21 cellular contexts compared by ENCODE assay signal in genomic region chr15:41678742-41679141, GRCh38. TPM values are rescaled to one million over a fixed set of nuclear protein-coding genes. Genes with fewer than 3 reads are reported as not detected.
DNase-seq lines count a peak whose midpoint lies in the region; ATAC-seq, FAIRE-seq and TF ChIP-seq lines count a peak whose summit lies in the region.
"Had no signal": no experiment of that assay in that cellular context is flagged by ENCODE, and none has a peak within 500 bp of the region (broad histone marks: within the 10 kb centered on the region; RNA-seq: fewer than 3 reads in every experiment).

No MANE protein-coding gene starts in this region.

- intact Hi-C loops in K562 (cut with micrococcal nuclease) (no loop called here), upper lobe of right lung (cut with DNase I) (no loop called here)

- TF ChIP-seq CTCF in HEK293 (tag by site-specific recombination; IDR thresholded peaks at IDR 0.05): no peak
- TF ChIP-seq CTCF in K562 (IDR thresholded peaks at IDR 0.05 in 2 of 3, conservative IDR thresholded peaks at IDR 0.05 in 1 of 3; ENCODE audit: insufficient read depth in 2 of 3, low read depth in 1 of 3, low read length in 3 of 3): no peak
- TF ChIP-seq CTCF in upper lobe of right lung (IDR thresholded peaks at IDR 0.05): no peak

- H3K27me3 ChIP-seq in K562 (ENCODE audit: control insufficient read depth in 2 of 2, insufficient read depth in 2 of 2, low read length in 2 of 2): no peaks in the 10 kb centered on the region
- no peaks in the 10 kb centered on the region for H3K27me3 ChIP-seq in upper lobe of right lung
- H3K27me3 ChIP-seq: BLaER1 had no signal

- H3K79me2 ChIP-seq in K562 (ENCODE audit: control insufficient read depth, insufficient read depth, low read length): peaks cover 100% of the 10 kb centered on the region

- H3K9me3 ChIP-seq in HEK293 (ENCODE audit: control insufficient read depth, insufficient read depth, low read depth, low read length) (no peaks in the 10 kb centered on the region), K562 (replicated peaks; ENCODE audit: control insufficient read depth, insufficient read depth, low read depth, low read length) (no peaks in the 10 kb centered on the region), upper lobe of right lung (no peaks in the 10 kb centered on the region)
- H3K9me3 ChIP-seq: Caco-2 had no signal

- H3K27ac ChIP-seq in HEK293 (ENCODE audit: extremely low read depth, low read depth, low read length) (no peak overlapping the region), K562 (ENCODE audit: extremely low read depth, low read depth, low read length) (no peak overlapping the region), upper lobe of right lung (no peak overlapping the region)
- H3K27ac ChIP-seq: 22Rv1, BLaER1, C4-2B had no signal

- no peak for TF ChIP-seq RAD21 in K562 (CRISPR knock-in tag; conservative IDR thresholded peaks at IDR 0.05 in 1 of 2, IDR thresholded peaks at IDR 0.05 in 1 of 2)

- H3K4me1 Mint-ChIP-seq in activated naive CD8-positive, alpha-beta T cell (ENCODE audit: low read depth): peaks cover 62% of the 10 kb centered on the region
- H3K4me1 Mint-ChIP-seq in activated naive CD8-positive, alpha-beta T cell treated with anti-CD3 and anti-CD28 coated beads for 36 hours: peaks cover 40% of the 10 kb centered on the region

- BruUV-seq in K562 (replicated peaks; lab: Mats Ljungman, UMichigan): no TSS peak

- H4K20me1 ChIP-seq in K562 (replicated peaks; ENCODE audit: control insufficient read depth, insufficient read depth, low read length): no peaks in the 10 kb centered on the region

- no peak overlapping the region for H3K27ac Mint-ChIP-seq in activated naive CD8-positive, alpha-beta T cell
- no peak overlapping the region for H3K27ac Mint-ChIP-seq in activated naive CD8-positive, alpha-beta T cell treated with anti-CD3 and anti-CD28 coated beads for 36 hours
- H3K27ac Mint-ChIP-seq: B cell; CD8-positive, alpha-beta T cell had no signal

- peaks cover 9% of the 10 kb centered on the region for H3K36me3 Mint-ChIP-seq in activated naive CD8-positive, alpha-beta T cell
- H3K36me3 Mint-ChIP-seq in activated naive CD8-positive, alpha-beta T cell treated with anti-CD3 and anti-CD28 coated beads for 36 hours: peaks cover 32% of the 10 kb centered on the region

- CTCF ChIA-PET in HEK293 (lab: Yijun Ruan, JAX) (interaction anchor here (0.6 kb wide), 1 partner anchor 1404 kb away, joined by 5 read pairs; no protein-coding TSS in a partner anchor), K562 (lab: Yijun Ruan, JAX; ENCODE audit: low intra/inter-chr PET ratio) (no interaction called here)

- H3K36me3 ChIP-seq in HEK293 (ENCODE audit: control insufficient read depth in 2 of 2, insufficient read depth in 1 of 2, low read length in 2 of 2) (no peaks in the 10 kb centered on the region; a peak in 1 of 3 replicates), K562 (ENCODE audit: control insufficient read depth, insufficient read depth, low read length) (peaks cover 13% of the 10 kb centered on the region; the same call in 1 of the 3 replicates), upper lobe of right lung (no peaks in the 10 kb centered on the region)
- H3K36me3 ChIP-seq: HAP-1 had no signal

- no peaks in the 10 kb centered on the region for H3K27me3 Mint-ChIP-seq in activated naive CD8-positive, alpha-beta T cell
- no peaks in the 10 kb centered on the region for H3K27me3 Mint-ChIP-seq in activated naive CD8-positive, alpha-beta T cell treated with anti-CD3 and anti-CD28 coated beads for 36 hours
- H3K27me3 Mint-ChIP-seq: B cell; CD4-positive, CD25-positive, alpha-beta regulatory T cell had no signal

- no peaks in the 10 kb centered on the region; the same call in 1 of the 2 replicates for H3K4me1 ChIP-seq in HEK293 (ENCODE audit: control insufficient read depth, insufficient read depth, low read length)
- no peaks in the 10 kb centered on the region; a peak in 1 of 5 replicates for H3K4me1 ChIP-seq in K562 (replicated peaks in 1 of 2; ENCODE audit: control insufficient read depth in 2 of 2, insufficient read depth in 2 of 2, low read length in 2 of 2)
- no peaks in the 10 kb centered on the region for H3K4me1 ChIP-seq in upper lobe of right lung
- H3K4me1 ChIP-seq: HAP-1 had no signal

- TF ChIP-seq POLR2A in K562 (conservative IDR thresholded peaks at IDR 0.05): no peak

- no peaks in the 10 kb centered on the region for H3K9me3 Mint-ChIP-seq in activated naive CD8-positive, alpha-beta T cell (ENCODE audit: low read depth)
- peaks cover 5% of the 10 kb centered on the region for H3K9me3 Mint-ChIP-seq in activated naive CD8-positive, alpha-beta T cell treated with anti-CD3 and anti-CD28 coated beads for 36 hours
- H3K9me3 Mint-ChIP-seq: CD4-positive, CD25-positive, alpha-beta regulatory T cell; CD8-positive, alpha-beta T cell had no signal

- POLR2A ChIA-PET in HEK293 (lab: Yijun Ruan, JAX) (no interaction called here), K562 (lab: Yijun Ruan, JAX) (no interaction called here)

- no peak overlapping the region for H3K9ac ChIP-seq in K562 (ENCODE audit: insufficient read depth in 1 of 2, low read depth in 2 of 2, low read length in 2 of 2)
- H3K9ac ChIP-seq: BLaER1 had no signal

- no peak for DNase-seq in activated naive CD8-positive, alpha-beta T cell treated with anti-CD3 and anti-CD28 coated beads for 36 hours
- DNase-seq in K562 (ENCODE audit: extremely low read depth in 1 of 4, low spot score in 3 of 4): no peak
- DNase-seq in occipital lobe (lab: John Stamatoyannopoulos, UW): no peak
- DNase-seq in upper lobe of right lung: no peak
- DNase-seq: Caco-2; CD4-positive, CD25-positive, alpha-beta regulatory T cell; CD8-positive, alpha-beta T cell; DMS153; DND-41; GOT3 had no signal

- no peak for TF ChIP-seq EP300 in K562 (IDR thresholded peaks at IDR 0.05; ENCODE audit: low read length)

- no peaks in the 10 kb centered on the region for H3K9me1 ChIP-seq in K562 (ENCODE audit: control insufficient read depth, insufficient read depth, low read length)

- no peak overlapping the region for H2AFZ ChIP-seq in K562 (ENCODE audit: low read depth, low read length)

- ATAC-seq in K562: no peak
- ATAC-seq in upper lobe of right lung: no peak
- ATAC-seq: CD8-positive, alpha-beta T cell had no signal

- H3K4me3 Mint-ChIP-seq in activated naive CD8-positive, alpha-beta T cell: peak overlapping the region; percentile 46
- no peak overlapping the region for H3K4me3 Mint-ChIP-seq in activated naive CD8-positive, alpha-beta T cell treated with anti-CD3 and anti-CD28 coated beads for 36 hours
- H3K4me3 Mint-ChIP-seq: B cell; CD8-positive, alpha-beta T cell had no signal

- H3K4me3 ChIP-seq in HEK293 (ENCODE audit: low read depth, low read length): no peak overlapping the region
- H3K4me3 ChIP-seq in K562: no peak overlapping the region
- no peak overlapping the region for H3K4me3 ChIP-seq in upper lobe of right lung
- H3K4me3 ChIP-seq: BLaER1, HAP-1 had no signal

- in situ Hi-C loops in K562 (cut with MboI): no loop called here

- H3K4me2 ChIP-seq in K562 (ENCODE audit: insufficient read depth, low read length): no peak overlapping the region
- H3K4me2 ChIP-seq: BLaER1 had no signal

- FAIRE-seq in K562 (lab: Jason Lieb, UNC): no peak
- FAIRE-seq: A204.1, G401.6, GM12892, H54 had no signal

- 93% methylated on average over 4 of the region's 4 CpGs for WGBS in K562 (ENCODE audit: insufficient coverage, low coverage, missing lambda C conversion rate)

TF ChIP-seq in HEK293, 187 proteins besides CTCF, POLR2A, EP300 and RAD21 (continues in another document):
- no peak for TF ChIP-seq ZNF555 (tag by site-specific recombination; conservative IDR thresholded peaks at IDR 0.05)

TF ChIP-seq in K562, 482 proteins besides CTCF, POLR2A, EP300 and RAD21 (continues in another document):
- no peak for TF ChIP-seq MEF2D (tag; conservative IDR thresholded peaks at IDR 0.05; ENCODE audit: low read depth)
- TF ChIP-seq TAF7 (tag; IDR thresholded peaks at IDR 0.05): no peak
- no peak for TF ChIP-seq EGR1 (conservative IDR thresholded peaks at IDR 0.05)
- TF ChIP-seq ZNF316 (IDR thresholded peaks at IDR 0.05): peak; percentile 77

RNA-seq across cellular contexts. Expression of gene MGA, which starts 18.5 kb away (rescaled TPM):
- 10 to 100 TPM; 30.5 to 32.0 TPM for total RNA-seq in activated naive CD8-positive, alpha-beta T cell treated with anti-CD3 and anti-CD28 coated beads for 36 hours
- total RNA-seq in K562 (2011; cell fraction: chromatin; rRNA removed; ENCODE audit: low replicate concordance): 68.6 and 206 TPM in 2 replicates
- total RNA-seq in K562 (2011; cell fraction: nucleolus; rRNA removed): 29.5 and 38.4 TPM in 2 replicates
- 68.1 and 97.3 TPM in 2 replicates for total RNA-seq in K562 (2011; cell fraction: nucleoplasm; rRNA removed)
- 23.0 and 23.9 TPM in 2 replicates for total RNA-seq in K562 (2014; rRNA removed)
- total RNA-seq in K562 (2014; rRNA removed; fragmentation: Illumina TruSeq; extraction: Trizol): 56.1 and 59.4 TPM in 2 replicates
- total RNA-seq in K562 (2015; rRNA removed; fragmentation: Illumina TruSeq; extraction: Trizol): 44.8 and 47.5 TPM in 2 replicates
- 43.3 and 45.3 TPM in 2 replicates for total RNA-seq in K562 (2021)
- polyA plus RNA-seq in K562 (2011; rRNA removed): 15.1 and 18.2 TPM in 2 replicates
- 7.3 and 9.3 TPM in 2 replicates for polyA plus RNA-seq in K562 (2011; cell fraction: cytosol; rRNA removed)
- 18.7 and 21.6 TPM in 2 replicates for polyA plus RNA-seq in K562 (2011; cell fraction: nucleus; rRNA removed)
- 10.1 and 11.9 TPM in 2 replicates for polyA plus RNA-seq in K562 (2012)
- polyA plus RNA-seq in K562 (2014; fragmentation: Illumina TruSeq; extraction: Trizol): 15.4 and 21.1 TPM in 2 replicates
- 1 to 10 TPM; 4.7 to 4.8 TPM for polyA plus RNA-seq in K562 (2014; fragmentation: Nextera tagmentation; extraction: Ambion mirVana)
- 8.9 and 9.7 TPM in 2 replicates for polyA plus RNA-seq in K562 (2014; rRNA removed)
- polyA minus RNA-seq in K562 (2011; rRNA and poly(A)+ RNA removed): 132 and 175 TPM in 2 replicates
- polyA minus RNA-seq in K562 (2011; cell fraction: cytosol; rRNA and poly(A)+ RNA removed): 41.2 and 42.2 TPM in 2 replicates
- 26.8 and 59.2 TPM in 2 replicates for polyA minus RNA-seq in K562 (2011; cell fraction: nucleus; rRNA and poly(A)+ RNA removed)
- 112 TPM for total RNA-seq in occipital lobe
- total RNA-seq in upper lobe of right lung: 39.2 TPM
